20 cellular contexts compared by ENCODE assay signal in genomic region chr3:71240035-71240434, GRCh38.
DNase-seq lines count a peak whose midpoint lies in the region; ATAC-seq, FAIRE-seq and TF ChIP-seq lines count a peak whose summit lies in the region.
"Had no signal": no experiment of that assay in that cellular context is flagged by ENCODE, and none has a peak within 500 bp of the region (broad histone marks: within the 10 kb centered on the region; RNA-seq: fewer than 3 reads in every experiment).

No MANE protein-coding gene starts in this region.

- no peak for FAIRE-seq in GM12891 (lab: Jason Lieb, UNC)

- peak overlapping the region; percentile 79 to 86 (median 82) for H3K27ac ChIP-seq in esophagus muscularis mucosa (replicated peaks in 1 of 4)
- peak overlapping the region; percentile 81 to 91 for H3K27ac ChIP-seq in thoracic aorta
- H3K27ac ChIP-seq: 22Rv1, hepatocyte, SJSA1, suprapubic skin had no signal

- peaks cover 24% of the 10 kb centered on the region for H3K36me3 Mint-ChIP-seq in activated CD4-positive, alpha-beta T cell treated with anti-CD3 and anti-CD28 coated beads for 36 hours (ENCODE audit: low read depth)
- H3K36me3 Mint-ChIP-seq in naive B cell: peaks cover 0 to 13% of the 10 kb centered on the region in 2 donors

- H3K9me3 ChIP-seq in esophagus muscularis mucosa: no peaks in the 10 kb centered on the region
- no peaks in the 10 kb centered on the region for H3K9me3 ChIP-seq in thoracic aorta
- H3K9me3 ChIP-seq: SJSA1, suprapubic skin had no signal

- H3K36me3 ChIP-seq in esophagus muscularis mucosa (no peaks in the 10 kb centered on the region), thoracic aorta (no peaks in the 10 kb centered on the region)
- H3K36me3 ChIP-seq: SJSA1, suprapubic skin had no signal

- no peak for TF ChIP-seq EP300 in esophagus muscularis mucosa (IDR thresholded peaks at IDR 0.05)

- peaks cover 15 to 67% (median 58%) of the 10 kb centered on the region in 4 donors for H3K4me1 ChIP-seq in esophagus muscularis mucosa
- H3K4me1 ChIP-seq in thoracic aorta (ENCODE audit: control insufficient read depth in 1 of 2, low read depth in 2 of 2): peaks cover 32 to 54% of the 10 kb centered on the region in 2 donors
- H3K4me1 ChIP-seq: suprapubic skin had no signal

- no peak overlapping the region for H3K4me3 ChIP-seq in esophagus muscularis mucosa
- H3K4me3 ChIP-seq in thoracic aorta: peak overlapping the region; percentile 75
- H3K4me3 ChIP-seq: hepatocyte, SJSA1, suprapubic skin had no signal

- no peaks in the 10 kb centered on the region for H3K27me3 Mint-ChIP-seq in activated CD4-positive, alpha-beta T cell treated with anti-CD3 and anti-CD28 coated beads for 36 hours
- H3K27me3 Mint-ChIP-seq in naive B cell: no peaks in the 10 kb centered on the region
- H3K27me3 Mint-ChIP-seq: activated CD4-positive, alpha-beta T cell treated with anti-CD3 and anti-CD28 coated beads, Interleukin-2, amount 10 ng/mL, durations not matched to agents 7 days and 5 days; dendritic cell treated with granulocyte-macrophage colony-stimulating factor and Interleukin-4, amounts not matched to agents 40 ng/mL and 50 ng/mL, for 4 days had no signal

- no peaks in the 10 kb centered on the region for H3K9me3 Mint-ChIP-seq in activated CD4-positive, alpha-beta T cell treated with anti-CD3 and anti-CD28 coated beads for 36 hours (ENCODE audit: low read depth)
- no peaks in the 10 kb centered on the region for H3K9me3 Mint-ChIP-seq in naive B cell
- H3K9me3 Mint-ChIP-seq: activated CD4-positive, alpha-beta T cell treated with anti-CD3 and anti-CD28 coated beads, Interleukin-2, amount 10 ng/mL, durations not matched to agents 7 days and 5 days; activated T-helper 1 cell treated with anti-CD3 and anti-CD28 coated beads, Interleukin-12 subunit alpha, Interleukin-12 subunit beta, Interleukin-2, Interleukin-4 antibody, amounts not matched to agents 30 ng/mL and 10 ng/mL and 1 ng/mL, durations not matched to agents 14 hours and 24 hours and 36 hours; CD14-positive monocyte; dendritic cell treated with granulocyte-macrophage colony-stimulating factor and Interleukin-4, amounts not matched to agents 40 ng/mL and 50 ng/mL, for 4 days had no signal

- intact Hi-C loops in activated CD4-positive, alpha-beta T cell treated with anti-CD3 and anti-CD28 coated beads for 36 hours (cut with DNase I, micrococcal nuclease): no loop called here
- intact Hi-C loops in esophagus muscularis mucosa (cut with DNase I): loop anchor here (5.0 kb wide), 1 partner anchor 108 kb away; no protein-coding TSS in a partner anchor

- peak overlapping the region; percentile 66 for H3K27ac Mint-ChIP-seq in activated CD4-positive, alpha-beta T cell treated with anti-CD3 and anti-CD28 coated beads for 36 hours
- H3K27ac Mint-ChIP-seq in naive B cell: peak overlapping the region in 5 of 6 donors; percentile 21 to 91 (median 75)
- H3K27ac Mint-ChIP-seq: activated CD4-positive, alpha-beta T cell treated with anti-CD3 and anti-CD28 coated beads, Interleukin-2, amount 10 ng/mL, durations not matched to agents 7 days and 5 days; activated T-helper 1 cell treated with anti-CD3 and anti-CD28 coated beads, Interleukin-12 subunit alpha, Interleukin-12 subunit beta, Interleukin-2, Interleukin-4 antibody, amounts not matched to agents 30 ng/mL and 10 ng/mL and 1 ng/mL, durations not matched to agents 14 hours and 24 hours and 36 hours; dendritic cell treated with granulocyte-macrophage colony-stimulating factor and Interleukin-4, amounts not matched to agents 40 ng/mL and 50 ng/mL, for 4 days had no signal

- H3K4me3 Mint-ChIP-seq in activated CD4-positive, alpha-beta T cell treated with anti-CD3 and anti-CD28 coated beads for 36 hours: no peak overlapping the region
- H3K4me3 Mint-ChIP-seq in naive B cell: peak overlapping the region in 2 of 8 donors; percentile 51 to 52
- H3K4me3 Mint-ChIP-seq: activated CD4-positive, alpha-beta T cell treated with anti-CD3 and anti-CD28 coated beads, Interleukin-2, amount 10 ng/mL, durations not matched to agents 7 days and 5 days; activated T-helper 1 cell treated with anti-CD3 and anti-CD28 coated beads, Interleukin-12 subunit alpha, Interleukin-12 subunit beta, Interleukin-2, Interleukin-4 antibody, amounts not matched to agents 30 ng/mL and 10 ng/mL and 1 ng/mL, durations not matched to agents 14 hours and 24 hours and 36 hours; CD14-positive monocyte; dendritic cell treated with granulocyte-macrophage colony-stimulating factor and Interleukin-4, amounts not matched to agents 40 ng/mL and 50 ng/mL, for 4 days had no signal

- DNase-seq in activated CD4-positive, alpha-beta T cell treated with anti-CD3 and anti-CD28 coated beads for 36 hours: no peak
- no peak for DNase-seq in activated CD4-positive, alpha-beta T cell treated with anti-CD3 and anti-CD28 coated beads, Interleukin-2, amount 50 U/mL, for 4 hours
- DNase-seq in esophagus muscularis mucosa (ENCODE audit: extremely low spot score): no peak
- no peak for DNase-seq in naive B cell
- DNase-seq in thoracic aorta (ENCODE audit: low spot score): no peak
- no peak for DNase-seq in DMS79 (lab: John Stamatoyannopoulos, UW)
- DNase-seq in MV-4-11 (lab: John Stamatoyannopoulos, UW): no peak
- no peak for DNase-seq in GM12891 (ENCODE audit: insufficient read length, low spot score)
- DNase-seq: activated CD4-positive, alpha-beta T cell treated with anti-CD3 and anti-CD28 coated beads, Interleukin-2, amount 10 ng/mL, durations not matched to agents 7 days and 5 days; anterior cingulate cortex; erythroblast; kidney glomerular epithelial cell; NCI-H446 treated with DMSO at 0.1 percent for 48 hours had no signal

- 47% methylated on average over 7 of the region's 7 CpGs for WGBS in esophagus muscularis mucosa

- no peak for ATAC-seq in activated CD4-positive, alpha-beta T cell treated with anti-CD3 and anti-CD28 coated beads for 36 hours
- no peak for ATAC-seq in naive B cell (ENCODE audit: low read depth in 2 of 2)
- ATAC-seq in thoracic aorta (ENCODE audit: insufficient number of reproducible peaks, low FRiP score, low read depth): peak; percentile 76

- POLR2A ChIA-PET in activated CD4-positive, alpha-beta T cell treated with anti-CD3 and anti-CD28 coated beads for 36 hours (lab: Charles Lee): no interaction called here

- H3K27me3 ChIP-seq in esophagus muscularis mucosa (no peaks in the 10 kb centered on the region), thoracic aorta (replicated peaks; ENCODE audit: insufficient read depth) (no peaks in the 10 kb centered on the region)
- H3K27me3 ChIP-seq: hepatocyte, SJSA1, suprapubic skin had no signal

- CTCF ChIA-PET in activated CD4-positive, alpha-beta T cell treated with anti-CD3 and anti-CD28 coated beads for 36 hours (lab: Charles Lee): interaction anchor here (0.6 to 0.8 kb wide), 2 partner anchors 29 to 153 kb away, joined by 4 read pairs; no protein-coding TSS in a partner anchor

- H3K4me1 Mint-ChIP-seq in activated CD4-positive, alpha-beta T cell treated with anti-CD3 and anti-CD28 coated beads for 36 hours: peaks cover 48% of the 10 kb centered on the region
- H3K4me1 Mint-ChIP-seq in naive B cell: peaks cover 51 to 91% (median 77%) of the 10 kb centered on the region in 3 donors
- H3K4me1 Mint-ChIP-seq: activated CD4-positive, alpha-beta T cell treated with anti-CD3 and anti-CD28 coated beads, Interleukin-2, amount 10 ng/mL, durations not matched to agents 7 days and 5 days had no signal

- no peak for TF ChIP-seq POLR2A in esophagus muscularis mucosa (IDR thresholded peaks at IDR 0.05; ENCODE audit: low read depth)
- TF ChIP-seq POLR2A in GM12891 (IDR thresholded peaks at IDR 0.05; ENCODE audit: low read depth, low read length): no peak

- TF ChIP-seq CTCF in esophagus muscularis mucosa (IDR thresholded peaks at IDR 0.05): no peak
- no peak for TF ChIP-seq CTCF in thoracic aorta (IDR thresholded peaks at IDR 0.05)

TF ChIP-seq in GM12891, 5 proteins besides CTCF, POLR2A, EP300 and RAD21:
- TF ChIP-seq POU2F2 (IDR thresholded peaks at IDR 0.05; ENCODE audit: low read depth, low read length): no peak
- TF ChIP-seq POLR2AphosphoS5 (IDR thresholded peaks at IDR 0.05; ENCODE audit: low read depth, low read length): no peak
- TF ChIP-seq SPI1 (IDR thresholded peaks at IDR 0.05; ENCODE audit: low read depth, low read length): no peak
- no peak for TF ChIP-seq TAF1 (IDR thresholded peaks at IDR 0.05; ENCODE audit: low read depth, low read length)
- TF ChIP-seq PAX5 (IDR thresholded peaks at IDR 0.05; ENCODE audit: insufficient read depth, low read length, severe bottlenecking): no peak
